8 cellular contexts compared by ENCODE assay signal in the genomic region with DNA sequence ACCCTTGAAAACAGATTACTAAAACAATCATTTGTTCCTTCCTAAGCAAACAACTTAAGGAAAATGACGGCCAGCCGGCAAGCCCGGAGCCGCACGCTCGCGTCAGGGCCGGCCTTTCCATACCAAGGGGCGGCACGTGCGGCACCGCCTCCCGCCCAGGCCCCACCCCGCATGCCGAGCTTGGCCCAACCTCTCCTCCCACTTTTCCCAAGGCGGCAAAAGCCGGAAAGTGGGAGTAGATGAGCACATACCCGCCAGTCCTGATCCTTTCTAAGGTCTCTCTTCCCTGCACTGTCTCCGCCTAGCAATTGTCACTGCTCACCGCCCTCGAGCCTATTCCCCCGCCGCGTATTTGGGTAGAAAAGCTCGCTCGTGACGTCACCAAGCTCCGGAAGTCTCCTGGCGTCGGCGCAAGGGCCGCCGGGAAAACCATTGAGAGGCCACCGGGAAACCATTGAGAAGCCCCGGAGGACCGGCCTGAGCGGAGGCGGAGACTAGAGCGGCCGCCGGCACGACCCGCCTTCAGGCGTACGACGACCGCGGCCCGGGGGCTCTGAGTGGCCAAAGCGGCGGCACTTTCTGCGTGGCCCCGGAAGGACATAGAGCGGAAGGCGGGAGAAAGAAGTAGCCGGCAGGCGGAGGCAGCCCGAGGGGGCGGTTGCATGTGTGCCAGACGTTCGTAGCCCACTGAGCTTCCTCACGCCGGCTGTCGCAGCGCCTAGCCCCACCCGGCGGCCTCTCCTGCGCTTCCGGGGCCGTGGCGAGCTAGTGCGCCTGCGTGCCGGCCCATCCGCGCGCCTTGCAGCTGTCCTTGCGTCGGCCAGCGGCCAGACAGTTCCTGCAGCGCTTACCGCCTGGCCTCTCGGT. TPM values are rescaled to one million over a fixed set of nuclear protein-coding genes. Genes with fewer than 3 reads are reported as not detected.
A peak's percentile ranks its signal among the peaks of the same experiment; 100 is the strongest.
DNase-seq lines count a peak whose midpoint lies in the region; ATAC-seq lines count a peak whose summit lies in the region.

A gene with protein sequence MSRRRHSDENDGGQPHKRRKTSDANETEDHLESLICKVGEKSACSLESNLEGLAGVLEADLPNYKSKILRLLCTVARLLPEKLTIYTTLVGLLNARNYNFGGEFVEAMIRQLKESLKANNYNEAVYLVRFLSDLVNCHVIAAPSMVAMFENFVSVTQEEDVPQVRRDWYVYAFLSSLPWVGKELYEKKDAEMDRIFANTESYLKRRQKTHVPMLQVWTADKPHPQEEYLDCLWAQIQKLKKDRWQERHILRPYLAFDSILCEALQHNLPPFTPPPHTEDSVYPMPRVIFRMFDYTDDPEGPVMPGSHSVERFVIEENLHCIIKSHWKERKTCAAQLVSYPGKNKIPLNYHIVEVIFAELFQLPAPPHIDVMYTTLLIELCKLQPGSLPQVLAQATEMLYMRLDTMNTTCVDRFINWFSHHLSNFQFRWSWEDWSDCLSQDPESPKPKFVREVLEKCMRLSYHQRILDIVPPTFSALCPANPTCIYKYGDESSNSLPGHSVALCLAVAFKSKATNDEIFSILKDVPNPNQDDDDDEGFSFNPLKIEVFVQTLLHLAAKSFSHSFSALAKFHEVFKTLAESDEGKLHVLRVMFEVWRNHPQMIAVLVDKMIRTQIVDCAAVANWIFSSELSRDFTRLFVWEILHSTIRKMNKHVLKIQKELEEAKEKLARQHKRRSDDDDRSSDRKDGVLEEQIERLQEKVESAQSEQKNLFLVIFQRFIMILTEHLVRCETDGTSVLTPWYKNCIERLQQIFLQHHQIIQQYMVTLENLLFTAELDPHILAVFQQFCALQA (plus strand): TSS at position 830 of the 867 bp plus-strand sequence. CDS start 61 bp downstream, outside the sequence.
A gene (minus strand): TSS at position 377 of the 867 bp plus-strand sequence. CDS start 5,806 bp downstream, outside the sequence.

- peak; percentile 84 for ATAC-seq in GM21529 (IDR thresholded peaks at IDR 0.05; ENCODE audit: unreplicated experiment)

- H3K27ac ChIP-seq in epithelial cell of prostate: peak within 1 kb of the TSS; percentile 99

- H3K27ac Mint-ChIP-seq in IgD-negative memory B cell: peak within 1 kb of the TSS; percentile 94 to 99 (median 97)

- no peaks in the 10 kb centered on the region for H3K36me3 Mint-ChIP-seq in IgD-negative memory B cell

- H3K9me3 Mint-ChIP-seq in IgD-negative memory B cell: no peaks in the 10 kb centered on the region

- peak within 1 kb of the TSS; percentile 93 to 98 (median 96) for H3K4me3 Mint-ChIP-seq in IgD-negative memory B cell

- H3K27me3 Mint-ChIP-seq in IgD-negative memory B cell: no peaks in the 10 kb centered on the region

- H3K4me1 Mint-ChIP-seq in IgD-negative memory B cell: peaks cover 34 to 46% (median 35%) of the 10 kb centered on the region in 3 donors

- DNase-seq in DMS 273 treated with DMSO at 0.1 percent for 48 hours (lab: John Stamatoyannopoulos, UW) (peak; percentile 94), OCI-M2 (lab: John Stamatoyannopoulos, UW; ENCODE audit: unreplicated experiment) (peak; percentile 63), activated T-cell treated with anti-CD3 and anti-CD28 coated beads for 4 hours (peak; percentile 91), epithelial cell of prostate (ENCODE audit: low read depth, low spot score) (peak; percentile 85), mucosa of gallbladder (ENCODE audit: low spot score) (peak; percentile 99)
- DNase-seq in stimulated activated CD8-positive, alpha-beta memory T cell treated with anti-CD3 and anti-CD28 coated beads, Interleukin-4, amount 100 ng/mL, for 4 hours (ENCODE audit: low read depth in 2 of 2, low spot score in 1 of 2): peak; percentile 85 to 88

RNA-seq across cellular contexts. Expression of the first gene that starts in this region (rescaled TPM):
- 15.6 TPM for polyA plus RNA-seq in IgD-negative memory B cell
- total RNA-seq in mucosa of gallbladder: 23.9 TPM

RNA-seq across cellular contexts. Expression of the second gene that starts in this region (rescaled TPM):
- 5.9 TPM for polyA plus RNA-seq in IgD-negative memory B cell
- total RNA-seq in mucosa of gallbladder: 21.6 TPM

Comparison
In these comparisons a context has a peak if more than half of its experiments do, and no peak if none do; other contexts are left out.
1. Peak in every context shown above with its lines: DNase-seq, ATAC-seq and H3K27ac ChIP-seq.